Comparison of ENCODE assay signal across 1 cellular context in genomic region chr3:142447852-142448315, GRCh38.
A peak's percentile ranks its signal among the peaks of the same experiment; 100 is the strongest.
TF ChIP-seq lines count a peak whose summit lies in the region.

A gene with protein sequence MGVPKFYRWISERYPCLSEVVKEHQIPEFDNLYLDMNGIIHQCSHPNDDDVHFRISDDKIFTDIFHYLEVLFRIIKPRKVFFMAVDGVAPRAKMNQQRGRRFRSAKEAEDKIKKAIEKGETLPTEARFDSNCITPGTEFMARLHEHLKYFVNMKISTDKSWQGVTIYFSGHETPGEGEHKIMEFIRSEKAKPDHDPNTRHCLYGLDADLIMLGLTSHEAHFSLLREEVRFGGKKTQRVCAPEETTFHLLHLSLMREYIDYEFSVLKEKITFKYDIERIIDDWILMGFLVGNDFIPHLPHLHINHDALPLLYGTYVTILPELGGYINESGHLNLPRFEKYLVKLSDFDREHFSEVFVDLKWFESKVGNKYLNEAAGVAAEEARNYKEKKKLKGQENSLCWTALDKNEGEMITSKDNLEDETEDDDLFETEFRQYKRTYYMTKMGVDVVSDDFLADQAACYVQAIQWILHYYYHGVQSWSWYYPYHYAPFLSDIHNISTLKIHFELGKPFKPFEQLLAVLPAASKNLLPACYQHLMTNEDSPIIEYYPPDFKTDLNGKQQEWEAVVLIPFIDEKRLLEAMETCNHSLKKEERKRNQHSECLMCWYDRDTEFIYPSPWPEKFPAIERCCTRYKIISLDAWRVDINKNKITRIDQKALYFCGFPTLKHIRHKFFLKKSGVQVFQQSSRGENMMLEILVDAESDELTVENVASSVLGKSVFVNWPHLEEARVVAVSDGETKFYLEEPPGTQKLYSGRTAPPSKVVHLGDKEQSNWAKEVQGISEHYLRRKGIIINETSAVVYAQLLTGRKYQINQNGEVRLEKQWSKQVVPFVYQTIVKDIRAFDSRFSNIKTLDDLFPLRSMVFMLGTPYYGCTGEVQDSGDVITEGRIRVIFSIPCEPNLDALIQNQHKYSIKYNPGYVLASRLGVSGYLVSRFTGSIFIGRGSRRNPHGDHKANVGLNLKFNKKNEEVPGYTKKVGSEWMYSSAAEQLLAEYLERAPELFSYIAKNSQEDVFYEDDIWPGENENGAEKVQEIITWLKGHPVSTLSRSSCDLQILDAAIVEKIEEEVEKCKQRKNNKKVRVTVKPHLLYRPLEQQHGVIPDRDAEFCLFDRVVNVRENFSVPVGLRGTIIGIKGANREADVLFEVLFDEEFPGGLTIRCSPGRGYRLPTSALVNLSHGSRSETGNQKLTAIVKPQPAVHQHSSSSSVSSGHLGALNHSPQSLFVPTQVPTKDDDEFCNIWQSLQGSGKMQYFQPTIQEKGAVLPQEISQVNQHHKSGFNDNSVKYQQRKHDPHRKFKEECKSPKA (N-terminal part only) (minus strand): TSS chr3:142448037. CDS start chr3:142447944, 93 bp downstream.

TF ChIP-seq in HEK293, 187 proteins besides CTCF, POLR2A, EP300 and RAD21 (continued from another document and continues in another):
- TF ChIP-seq ZFP41 (tag by site-specific recombination; IDR thresholded peaks at IDR 0.05; ENCODE audit: borderline replicate concordance) (no peak), ZIC2 (tag by site-specific recombination; IDR thresholded peaks at IDR 0.05) (no peak), ZNF302 (tag by site-specific recombination; IDR thresholded peaks at IDR 0.05; ENCODE audit: low read depth) (no peak), ZNF660 (tag by site-specific recombination; IDR thresholded peaks at IDR 0.05) (peak; percentile 62; the same call in 1 of the 2 replicates), ZNF549 (tag by site-specific recombination; IDR thresholded peaks at IDR 0.05) (no peak), ZFHX2 (tag by site-specific recombination; conservative IDR thresholded peaks at IDR 0.05) (no peak), ZNF768 (tag by site-specific recombination; IDR thresholded peaks at IDR 0.05) (no peak), HOXA7 (CRISPR knock-in tag; IDR thresholded peaks at IDR 0.05; ENCODE audit: borderline replicate concordance) (no peak), ZNF248 (tag by site-specific recombination; IDR thresholded peaks at IDR 0.05) (no peak), SCRT1 (tag by site-specific recombination; IDR thresholded peaks at IDR 0.05; ENCODE audit: borderline replicate concordance) (no peak), ZNF514 (tag by site-specific recombination; IDR thresholded peaks at IDR 0.05) (no peak), ZNF670 (tag by site-specific recombination; IDR thresholded peaks at IDR 0.05; ENCODE audit: low read depth) (no peak), GLIS2 (tag by site-specific recombination; IDR thresholded peaks at IDR 0.05) (no peak), ZNF629 (tag by site-specific recombination; IDR thresholded peaks at IDR 0.05) (0 out of 2 replicates have a peak, but pooled peaks have one; percentile 31), SP7 (tag by site-specific recombination; IDR thresholded peaks at IDR 0.05) (peak; percentile 54), ZBTB7A (tag by site-specific recombination; IDR thresholded peaks at IDR 0.05; ENCODE audit: low read depth) (no peak), ZNF354C (tag by site-specific recombination; IDR thresholded peaks at IDR 0.05; ENCODE audit: borderline replicate concordance, low read depth) (no peak), ZNF521 (tag by site-specific recombination; IDR thresholded peaks at IDR 0.05) (no peak), ZNF645 (tag by site-specific recombination; IDR thresholded peaks at IDR 0.05) (no peak), ZNF214 (tag by site-specific recombination; IDR thresholded peaks at IDR 0.05; ENCODE audit: borderline replicate concordance) (no peak), ZNF423 (tag by site-specific recombination; IDR thresholded peaks at IDR 0.05) (no peak), KLF10 (tag by site-specific recombination; IDR thresholded peaks at IDR 0.05) (no peak), REPIN1 (tag by site-specific recombination; IDR thresholded peaks at IDR 0.05; ENCODE audit: low read depth) (no peak), ZNF621 (tag by site-specific recombination; IDR thresholded peaks at IDR 0.05) (no peak), ZNF121 (tag by site-specific recombination; IDR thresholded peaks at IDR 0.05) (no peak), ZSCAN30 (tag by site-specific recombination; IDR thresholded peaks at IDR 0.05) (no peak), ZNF529 (tag by site-specific recombination; IDR thresholded peaks at IDR 0.05; ENCODE audit: insufficient replicate concordance) (no peak), ZNF658 (tag by site-specific recombination; IDR thresholded peaks at IDR 0.05) (no peak), ZNF791 (tag by site-specific recombination; IDR thresholded peaks at IDR 0.05) (no peak), ZNF654 (tag by site-specific recombination; IDR thresholded peaks at IDR 0.05; ENCODE audit: low read depth) (no peak), ZBTB17 (tag by site-specific recombination; IDR thresholded peaks at IDR 0.05) (peak; percentile 72; the same call in 1 of the 2 replicates), ZNF416 (tag by site-specific recombination; IDR thresholded peaks at IDR 0.05) (no peak), ZBTB10 (tag by site-specific recombination; IDR thresholded peaks at IDR 0.05) (no peak), ZNF184 (tag by site-specific recombination; IDR thresholded peaks at IDR 0.05) (no peak), ZBTB8A (tag by site-specific recombination; IDR thresholded peaks at IDR 0.05) (peak; percentile 37; the same call in 1 of the 2 replicates), ZNF311 (tag by site-specific recombination; IDR thresholded peaks at IDR 0.05; ENCODE audit: borderline replicate concordance) (no peak)
- TF ChIP-seq, protein P1, sequence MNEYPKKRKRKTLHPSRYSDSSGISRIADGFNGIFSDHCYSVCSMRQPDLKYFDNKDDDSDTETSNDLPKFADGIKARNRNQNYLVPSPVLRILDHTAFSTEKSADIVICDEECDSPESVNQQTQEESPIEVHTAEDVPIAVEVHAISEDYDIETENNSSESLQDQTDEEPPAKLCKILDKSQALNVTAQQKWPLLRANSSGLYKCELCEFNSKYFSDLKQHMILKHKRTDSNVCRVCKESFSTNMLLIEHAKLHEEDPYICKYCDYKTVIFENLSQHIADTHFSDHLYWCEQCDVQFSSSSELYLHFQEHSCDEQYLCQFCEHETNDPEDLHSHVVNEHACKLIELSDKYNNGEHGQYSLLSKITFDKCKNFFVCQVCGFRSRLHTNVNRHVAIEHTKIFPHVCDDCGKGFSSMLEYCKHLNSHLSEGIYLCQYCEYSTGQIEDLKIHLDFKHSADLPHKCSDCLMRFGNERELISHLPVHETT (tag by site-specific recombination; IDR thresholded peaks at IDR 0.05): no peak
- TF ChIP-seq, protein P2, sequence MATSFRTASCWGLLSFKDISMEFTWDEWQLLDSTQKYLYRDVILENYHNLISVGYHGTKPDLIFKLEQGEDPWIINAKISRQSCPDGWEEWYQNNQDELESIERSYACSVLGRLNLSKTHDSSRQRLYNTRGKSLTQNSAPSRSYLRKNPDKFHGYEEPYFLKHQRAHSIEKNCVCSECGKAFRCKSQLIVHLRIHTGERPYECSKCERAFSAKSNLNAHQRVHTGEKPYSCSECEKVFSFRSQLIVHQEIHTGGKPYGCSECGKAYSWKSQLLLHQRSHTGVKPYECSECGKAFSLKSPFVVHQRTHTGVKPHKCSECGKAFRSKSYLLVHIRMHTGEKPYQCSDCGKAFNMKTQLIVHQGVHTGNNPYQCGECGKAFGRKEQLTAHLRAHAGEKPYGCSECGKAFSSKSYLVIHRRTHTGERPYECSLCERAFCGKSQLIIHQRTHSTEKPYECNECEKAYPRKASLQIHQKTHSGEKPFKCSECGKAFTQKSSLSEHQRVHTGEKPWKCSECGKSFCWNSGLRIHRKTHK (tag by site-specific recombination; IDR thresholded peaks at IDR 0.05): no peak
- TF ChIP-seq, protein P3, sequence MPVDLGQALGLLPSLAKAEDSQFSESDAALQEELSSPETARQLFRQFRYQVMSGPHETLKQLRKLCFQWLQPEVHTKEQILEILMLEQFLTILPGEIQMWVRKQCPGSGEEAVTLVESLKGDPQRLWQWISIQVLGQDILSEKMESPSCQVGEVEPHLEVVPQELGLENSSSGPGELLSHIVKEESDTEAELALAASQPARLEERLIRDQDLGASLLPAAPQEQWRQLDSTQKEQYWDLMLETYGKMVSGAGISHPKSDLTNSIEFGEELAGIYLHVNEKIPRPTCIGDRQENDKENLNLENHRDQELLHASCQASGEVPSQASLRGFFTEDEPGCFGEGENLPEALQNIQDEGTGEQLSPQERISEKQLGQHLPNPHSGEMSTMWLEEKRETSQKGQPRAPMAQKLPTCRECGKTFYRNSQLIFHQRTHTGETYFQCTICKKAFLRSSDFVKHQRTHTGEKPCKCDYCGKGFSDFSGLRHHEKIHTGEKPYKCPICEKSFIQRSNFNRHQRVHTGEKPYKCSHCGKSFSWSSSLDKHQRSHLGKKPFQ (tag by site-specific recombination; IDR thresholded peaks at IDR 0.05): no peak
- TF ChIP-seq, protein P4, sequence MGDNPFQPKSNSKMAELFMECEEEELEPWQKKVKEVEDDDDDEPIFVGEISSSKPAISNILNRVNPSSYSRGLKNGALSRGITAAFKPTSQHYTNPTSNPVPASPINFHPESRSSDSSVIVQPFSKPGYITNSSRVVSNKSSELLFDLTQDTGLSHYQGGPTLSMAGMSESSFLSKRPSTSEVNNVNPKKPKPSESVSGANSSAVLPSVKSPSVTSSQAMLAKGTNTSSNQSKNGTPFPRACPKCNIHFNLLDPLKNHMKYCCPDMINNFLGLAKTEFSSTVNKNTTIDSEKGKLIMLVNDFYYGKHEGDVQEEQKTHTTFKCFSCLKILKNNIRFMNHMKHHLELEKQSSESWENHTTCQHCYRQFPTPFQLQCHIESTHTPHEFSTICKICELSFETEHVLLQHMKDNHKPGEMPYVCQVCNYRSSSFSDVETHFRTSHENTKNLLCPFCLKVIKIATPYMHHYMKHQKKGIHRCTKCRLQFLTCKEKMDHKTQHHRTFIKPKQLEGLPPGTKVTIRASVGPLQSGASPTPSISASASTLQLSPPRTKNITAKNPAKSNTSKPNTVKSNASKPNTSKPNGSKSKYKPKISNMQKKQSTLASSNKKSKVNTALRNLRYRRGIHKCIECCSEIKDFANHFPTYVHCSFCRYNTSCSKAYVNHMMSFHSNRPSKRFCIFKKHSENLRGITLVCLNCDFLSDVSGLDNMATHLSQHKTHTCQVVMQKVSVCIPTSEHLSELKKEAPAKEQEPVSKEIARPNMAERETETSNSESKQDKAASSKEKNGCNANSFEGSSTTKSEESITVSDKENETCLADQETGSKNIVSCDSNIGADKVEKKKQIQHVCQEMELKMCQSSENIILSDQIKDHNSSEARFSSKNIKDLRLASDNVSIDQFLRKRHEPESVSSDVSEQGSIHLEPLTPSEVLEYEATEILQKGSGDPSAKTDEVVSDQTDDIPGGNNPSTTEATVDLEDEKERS (tag by site-specific recombination; IDR thresholded peaks at IDR 0.05): no peak
- TF ChIP-seq, protein P5, sequence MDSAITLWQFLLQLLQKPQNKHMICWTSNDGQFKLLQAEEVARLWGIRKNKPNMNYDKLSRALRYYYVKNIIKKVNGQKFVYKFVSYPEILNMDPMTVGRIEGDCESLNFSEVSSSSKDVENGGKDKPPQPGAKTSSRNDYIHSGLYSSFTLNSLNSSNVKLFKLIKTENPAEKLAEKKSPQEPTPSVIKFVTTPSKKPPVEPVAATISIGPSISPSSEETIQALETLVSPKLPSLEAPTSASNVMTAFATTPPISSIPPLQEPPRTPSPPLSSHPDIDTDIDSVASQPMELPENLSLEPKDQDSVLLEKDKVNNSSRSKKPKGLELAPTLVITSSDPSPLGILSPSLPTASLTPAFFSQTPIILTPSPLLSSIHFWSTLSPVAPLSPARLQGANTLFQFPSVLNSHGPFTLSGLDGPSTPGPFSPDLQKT (IDR thresholded peaks at IDR 0.05; ENCODE audit: borderline replicate concordance, low read depth, low read length): no peak
- TF ChIP-seq, protein P6, sequence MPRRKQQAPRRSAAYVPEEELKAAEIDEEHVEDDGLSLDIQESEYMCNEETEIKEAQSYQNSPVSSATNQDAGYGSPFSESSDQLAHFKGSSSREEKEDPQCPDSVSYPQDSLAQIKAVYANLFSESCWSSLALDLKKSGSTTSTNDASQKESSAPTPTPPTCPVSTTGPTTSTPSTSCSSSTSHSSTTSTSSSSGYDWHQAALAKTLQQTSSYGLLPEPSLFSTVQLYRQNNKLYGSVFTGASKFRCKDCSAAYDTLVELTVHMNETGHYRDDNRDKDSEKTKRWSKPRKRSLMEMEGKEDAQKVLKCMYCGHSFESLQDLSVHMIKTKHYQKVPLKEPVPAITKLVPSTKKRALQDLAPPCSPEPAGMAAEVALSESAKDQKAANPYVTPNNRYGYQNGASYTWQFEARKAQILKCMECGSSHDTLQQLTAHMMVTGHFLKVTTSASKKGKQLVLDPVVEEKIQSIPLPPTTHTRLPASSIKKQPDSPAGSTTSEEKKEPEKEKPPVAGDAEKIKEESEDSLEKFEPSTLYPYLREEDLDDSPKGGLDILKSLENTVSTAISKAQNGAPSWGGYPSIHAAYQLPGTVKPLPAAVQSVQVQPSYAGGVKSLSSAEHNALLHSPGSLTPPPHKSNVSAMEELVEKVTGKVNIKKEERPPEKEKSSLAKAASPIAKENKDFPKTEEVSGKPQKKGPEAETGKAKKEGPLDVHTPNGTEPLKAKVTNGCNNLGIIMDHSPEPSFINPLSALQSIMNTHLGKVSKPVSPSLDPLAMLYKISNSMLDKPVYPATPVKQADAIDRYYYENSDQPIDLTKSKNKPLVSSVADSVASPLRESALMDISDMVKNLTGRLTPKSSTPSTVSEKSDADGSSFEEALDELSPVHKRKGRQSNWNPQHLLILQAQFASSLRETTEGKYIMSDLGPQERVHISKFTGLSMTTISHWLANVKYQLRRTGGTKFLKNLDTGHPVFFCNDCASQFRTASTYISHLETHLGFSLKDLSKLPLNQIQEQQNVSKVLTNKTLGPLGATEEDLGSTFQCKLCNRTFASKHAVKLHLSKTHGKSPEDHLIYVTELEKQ (tag by site-specific recombination; IDR thresholded peaks at IDR 0.05; ENCODE audit: borderline replicate concordance): no peak
